ENCODE assay signal across 1 cellular context in the genomic region with DNA sequence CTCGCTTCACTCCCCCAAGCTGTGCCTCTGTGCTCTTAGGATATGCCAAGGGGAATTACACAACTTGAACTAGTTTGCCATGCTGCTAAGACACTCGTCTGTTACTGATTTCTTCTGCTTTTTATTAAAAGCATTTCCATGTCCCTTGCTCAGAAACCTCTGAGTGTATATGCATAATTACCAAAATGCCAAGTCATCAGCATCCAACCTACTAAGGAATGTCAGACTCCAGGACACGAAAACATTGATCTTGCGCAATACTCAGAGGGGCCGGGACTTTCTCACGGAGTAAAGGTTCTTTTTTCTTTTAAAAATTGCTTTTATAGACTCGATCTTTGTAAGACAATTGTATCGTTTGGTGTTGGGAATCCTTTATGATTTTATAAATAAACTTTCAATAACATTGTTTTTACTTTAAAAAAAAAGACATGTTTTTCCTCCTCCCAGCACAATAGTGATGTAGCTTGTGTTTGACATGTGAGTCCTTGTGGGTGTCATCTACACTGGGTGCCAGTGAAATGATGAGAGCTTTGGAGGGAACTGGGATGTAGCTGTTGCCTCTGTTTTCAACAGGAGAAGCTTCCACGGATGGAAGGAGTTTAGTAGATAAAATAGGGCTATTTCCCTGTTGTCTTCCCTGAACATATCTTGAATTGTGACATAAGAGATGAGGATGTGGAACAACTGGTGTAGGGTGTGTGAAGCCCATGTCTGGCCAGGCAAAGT.
TF ChIP-seq lines count a peak whose summit lies in the region.

No MANE protein-coding gene starts in this region.

TF ChIP-seq in IMR-90, 13 proteins besides CTCF, POLR2A, EP300 and RAD21:
- TF ChIP-seq NFE2L2 (IDR thresholded peaks at IDR 0.05; ENCODE audit: low read depth, low read length) (peak; percentile 69; the same call in 1 of the 2 replicates), CEBPB (IDR thresholded peaks at IDR 0.05; ENCODE audit: low read depth, low read length) (peak; percentile 99), RCOR1 (IDR thresholded peaks at IDR 0.05; ENCODE audit: insufficient replicate concordance, low read length) (no peak), MAFK (IDR thresholded peaks at IDR 0.05; ENCODE audit: low read depth, low read length) (peak; percentile 53)
